4 cellular contexts compared by ENCODE assay signal in genomic region chr3:137962251-137962650, GRCh38. TPM values are rescaled to one million over a fixed set of nuclear protein-coding genes. Genes with fewer than 3 reads are reported as not detected.
"Had no signal": no experiment of that assay in that cellular context is flagged by ENCODE, and none has a peak within 500 bp of the region (broad histone marks: within the 10 kb centered on the region; RNA-seq: fewer than 3 reads in every experiment).

No MANE protein-coding gene starts in this region.

- DNase-seq: GDM1, GF-D8 had no signal

- H3K4me3 ChIP-seq: GM12878 had no signal

RNA-seq across cellular contexts. Expression of gene CLDN18, which starts 47.7 kb away (rescaled TPM):
- total RNA-seq: G401 had no signal
